Comparison of ENCODE assay signal across 8 cellular contexts in the genomic region with DNA sequence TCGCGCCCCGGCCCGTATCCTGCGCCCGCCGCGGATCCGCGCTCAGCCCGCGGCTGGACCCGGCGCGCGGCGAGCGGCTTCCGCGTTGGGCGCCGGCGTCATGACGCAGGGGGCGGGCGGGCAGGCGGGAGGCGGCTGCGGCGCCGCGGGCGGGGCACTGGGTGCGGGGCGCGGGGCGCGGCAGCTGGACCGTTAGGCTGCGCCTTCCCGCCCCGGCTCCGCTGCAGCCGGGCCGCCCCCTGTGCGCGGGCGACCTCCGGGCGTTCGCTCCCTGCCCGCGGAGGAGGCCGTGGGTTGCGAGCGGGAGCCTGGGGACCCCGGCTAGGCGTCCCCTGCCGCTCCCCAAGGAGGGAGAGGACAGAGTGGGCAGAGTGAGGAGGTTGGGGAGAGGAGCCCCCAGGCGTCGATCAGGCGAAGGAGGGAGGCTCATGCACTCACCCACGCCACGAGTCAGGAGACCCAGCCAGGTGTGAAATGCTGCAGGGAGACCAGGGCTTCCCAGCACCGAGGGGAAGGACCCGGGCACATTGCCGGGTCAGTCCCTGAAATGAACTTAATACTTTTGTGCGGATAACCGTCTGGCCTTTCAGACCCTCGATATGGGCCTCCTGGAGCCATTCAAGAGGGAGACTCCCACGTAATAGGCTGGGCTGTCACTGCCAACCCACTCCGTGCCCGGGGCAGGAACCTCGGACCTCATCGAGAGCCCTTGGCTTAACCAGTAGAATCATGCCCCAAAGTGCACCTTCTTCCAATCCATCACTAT. TPM values are rescaled to one million over a fixed set of nuclear protein-coding genes. Genes with fewer than 3 reads are reported as not detected.
DNase-seq lines count a peak whose midpoint lies in the region; ATAC-seq, FAIRE-seq and TF ChIP-seq lines count a peak whose summit lies in the region.

Gene PIP4K2A (minus strand): TSS at position 55 of the 766 bp plus-strand sequence. CDS start 252 bp downstream, outside the sequence.

- H2BK12ac ChIP-seq in H1 (ENCODE audit: low read depth, low read length), result no peak within 1 kb of the TSS
- peak within 1 kb of the TSS in 1 of 2 experiments; percentile 98 for H2BK12ac ChIP-seq in mesenchymal stem cell (ENCODE audit: low read length in 2 of 2)

- H3K79me2 ChIP-seq in H1 (ENCODE audit: control insufficient read depth in 1 of 2, insufficient read depth in 2 of 2, low read length in 2 of 2), result peaks cover 13 to 38% of the 10 kb centered on the region in 2 experiments; a peak in 3 of 4 replicates

- peaks cover 5 to 8% of the 10 kb centered on the region in 2 experiments for H4K20me1 ChIP-seq in H1 (replicated peaks in 1 of 2; ENCODE audit: control insufficient read depth in 1 of 2, insufficient read depth in 2 of 2, low read length in 2 of 2)

- 0 out of 2 replicates have a peak within 1 kb of the TSS, but pooled peaks have one; percentile 15 for H2BK20ac ChIP-seq in H1 (ENCODE audit: low read length)

- peak within 1 kb of the TSS; percentile 73 for H4K5ac ChIP-seq in H1 (ENCODE audit: insufficient read length, low read depth, low read length)

- H2BK120ac ChIP-seq in H1 (replicated peaks; ENCODE audit: low read depth, low read length) (no peak within 1 kb of the TSS), mesenchymal stem cell (ENCODE audit: low read depth, low read length) (peak within 1 kb of the TSS; percentile 97)

- TF ChIP-seq POLR2A in A549 (IDR thresholded peaks at IDR 0.05; ENCODE audit: low read length) (peak; percentile 81), GM18505 (IDR thresholded peaks at IDR 0.05; ENCODE audit: borderline replicate concordance, extremely low read depth, insufficient read depth, insufficient read length) (peak; percentile 84), H1 (IDR thresholded peaks at IDR 0.05; ENCODE audit: control extremely low read depth in 1 of 2, low read depth in 2 of 2, low read length in 2 of 2) (peak in 1 of 2 experiments; percentile 32; a peak in 1 of 3 replicates)

- H3K27me3 ChIP-seq in H1 (replicated peaks in 1 of 4; ENCODE audit: control insufficient read depth in 3 of 4, extremely low read depth in 1 of 4, insufficient read depth in 3 of 4, low read length in 3 of 4) (peaks cover 0 to 9% (median 7%) of the 10 kb centered on the region in 4 experiments; a peak in 5 of 7 replicates), mesenchymal stem cell (ENCODE audit: control insufficient read depth in 1 of 2, insufficient read depth in 1 of 2, low read length in 2 of 2) (no peaks in the 10 kb centered on the region)

- H3K4ac ChIP-seq in H1 (replicated peaks; ENCODE audit: insufficient read length, low read depth, low read length), result no peak within 1 kb of the TSS
- peak within 1 kb of the TSS; percentile 89 to 95 for H3K4ac ChIP-seq in mesenchymal stem cell (ENCODE audit: low read depth in 1 of 2, low read length in 2 of 2)

- CTCF ChIA-PET in A549 (lab: Yijun Ruan, JAX), result no interaction called here
- CTCF ChIA-PET in H1 (lab: Charles Lee; ENCODE audit: partially characterized antibody), result interaction anchor here (0.7 to 0.9 kb wide), 2 partner anchors 104 to 133 kb away, joined by 3 to 5 read pairs; no protein-coding TSS in a partner anchor

- H3K4me2 ChIP-seq in A549 (peak within 1 kb of the TSS; percentile 87), H1 (ENCODE audit: insufficient read depth in 1 of 2, low read depth in 2 of 2, low read length in 2 of 2) (peak within 1 kb of the TSS; percentile 91 to 94), mesenchymal stem cell (ENCODE audit: low read length, poor library complexity, severe bottlenecking) (peak within 1 kb of the TSS; percentile 78)

- ATAC-seq in A549 (peak; percentile 83 to 93), GM18505 (IDR thresholded peaks at IDR 0.05; ENCODE audit: unreplicated experiment) (peak; percentile 81), HG02943 (IDR thresholded peaks at IDR 0.05; ENCODE audit: low read depth, unreplicated experiment) (peak; percentile 80)

- H2BK5ac ChIP-seq in H1 (ENCODE audit: low read depth, low read length) (0 out of 2 replicates have a peak within 1 kb of the TSS, but pooled peaks have one; percentile 16), mesenchymal stem cell (ENCODE audit: low read depth, low read length, poor library complexity, severe bottlenecking) (peak within 1 kb of the TSS; percentile 40)

- H3K18ac ChIP-seq in H1 (ENCODE audit: extremely low read depth, low read length), result peak within 1 kb of the TSS; percentile 60; the same call in 1 of the 2 replicates
- H3K18ac ChIP-seq in mesenchymal stem cell (ENCODE audit: low read depth in 1 of 2, low read length in 2 of 2), result peak within 1 kb of the TSS; percentile 85 to 99

- H3K27ac ChIP-seq in A549 (peak within 1 kb of the TSS; percentile 84 to 98), H1 (ENCODE audit: low read depth, low read length) (no peak within 1 kb of the TSS; the same call in 1 of the 2 replicates), mesenchymal stem cell (ENCODE audit: low read length, poor library complexity, severe bottlenecking) (peak within 1 kb of the TSS; percentile 91)

- POLR2A ChIA-PET in A549 (lab: Yijun Ruan, JAX) (interaction anchor here (0.6 kb wide), 1 partner anchor 43 kb away, joined by 3 read pairs; no protein-coding TSS in a partner anchor), H1 (lab: Charles Lee; ENCODE audit: partially characterized antibody) (interaction anchor here (1.1 kb wide), 1 partner anchor 10 kb away, joined by 4 read pairs; no protein-coding TSS in a partner anchor)

- H3K23me2 ChIP-seq in H1 (ENCODE audit: low read depth, low read length), result peaks cover 11% of the 10 kb centered on the region; the same call in 1 of the 2 replicates

- H3K9ac ChIP-seq in H1 (replicated peaks in 1 of 4; ENCODE audit: extremely low read depth in 1 of 4, low read depth in 3 of 4, low read length in 3 of 4) (peak within 1 kb of the TSS; percentile 2 to 74 (median 58); a peak in 5 of 7 replicates), mesenchymal stem cell (ENCODE audit: low read length) (peak within 1 kb of the TSS; percentile 93)

- H4K91ac ChIP-seq in H1 (replicated peaks; ENCODE audit: insufficient read length, low read length) (peak within 1 kb of the TSS; percentile 70), mesenchymal stem cell (ENCODE audit: low read length) (peak within 1 kb of the TSS; percentile 94)

- H3K56ac ChIP-seq in H1 (replicated peaks; ENCODE audit: insufficient read length, low read depth, low read length), result peak within 1 kb of the TSS; percentile 37

- TF ChIP-seq CTCF in A549 (IDR thresholded peaks at IDR 0.05) (no peak), H1 (IDR thresholded peaks at IDR 0.05; ENCODE audit: control extremely low read depth in 1 of 3, insufficient read depth in 1 of 3, low read depth in 1 of 3, low read length in 3 of 3) (no peak)

- H3K4me1 ChIP-seq in A549, result peaks cover 17% of the 10 kb centered on the region; the same call in 2 of the 3 replicates
- H3K4me1 ChIP-seq in H1 (replicated peaks in 1 of 4; ENCODE audit: control insufficient read depth in 3 of 4, insufficient read depth in 4 of 4, low read length in 3 of 4), result peaks cover 0 to 9% (median 2%) of the 10 kb centered on the region in 4 experiments; a peak in 3 of 7 replicates
- H3K4me1 ChIP-seq in mesenchymal stem cell (ENCODE audit: control insufficient read depth, insufficient read depth, low read depth, low read length), result peaks cover 9% of the 10 kb centered on the region

- DNase-seq in A549 (ENCODE audit: low read depth in 1 of 2, low spot score in 1 of 2) (peak; percentile 59 to 65), NCI-H526 treated with DMSO at 0.1 percent for 48 hours (lab: John Stamatoyannopoulos, UW) (peak; percentile 16), H1 (ENCODE audit: low read depth in 1 of 2, low spot score in 2 of 2) (peak in 1 of 2 experiments; percentile 68), mesenchymal stem cell (peak; percentile 71)
- peak; percentile 41 to 53 for DNase-seq in activated CD8-positive, alpha-beta memory T cell treated with anti-CD3 and anti-CD28 coated beads for 4 hours (ENCODE audit: low read depth in 2 of 2)
- DNase-seq in stimulated activated CD8-positive, alpha-beta memory T cell treated with anti-CD3 and anti-CD28 coated beads, Interleukin-12 subunit alpha, Interleukin-12 subunit beta, amount 100 ng/mL, for 1 hour (ENCODE audit: low read depth), result peak; percentile 54

- H2AFZ ChIP-seq in H1 (ENCODE audit: low read length), result peak within 1 kb of the TSS; percentile 93
- H2AFZ ChIP-seq in mesenchymal stem cell (ENCODE audit: low read depth, low read length), result peak within 1 kb of the TSS; percentile 94

- H3K14ac ChIP-seq in H1 (ENCODE audit: insufficient read length) (no peak within 1 kb of the TSS), mesenchymal stem cell (ENCODE audit: low read length in 2 of 2) (peak within 1 kb of the TSS in 1 of 2 experiments; percentile 99)

- H3K79me1 ChIP-seq in H1 (ENCODE audit: low read depth, low read length), result peaks cover 4% of the 10 kb centered on the region
- peaks cover 4% of the 10 kb centered on the region for H3K79me1 ChIP-seq in mesenchymal stem cell (replicated peaks; ENCODE audit: low read length, poor library complexity, severe bottlenecking)

- TF ChIP-seq RAD21 in A549 (conservative IDR thresholded peaks at IDR 0.05 in 1 of 2, IDR thresholded peaks at IDR 0.05 in 1 of 2) (no peak; a peak in 1 of 5 replicates), H1 (IDR thresholded peaks at IDR 0.05 in 1 of 2, conservative IDR thresholded peaks at IDR 0.05 in 1 of 2; ENCODE audit: low read depth in 2 of 2, low read length in 2 of 2) (0 out of 4 replicates have a peak, but pooled peaks of 1 of the 2 experiments have one; percentile 0)

- H3K9me3 ChIP-seq in A549, result no peaks in the 10 kb centered on the region
- no peaks in the 10 kb centered on the region for H3K9me3 ChIP-seq in H1 (ENCODE audit: insufficient read depth in 2 of 2, low read depth in 1 of 2, low read length in 1 of 2)
- no peaks in the 10 kb centered on the region for H3K9me3 ChIP-seq in mesenchymal stem cell (ENCODE audit: control insufficient read depth, low read length)

- H2AK5ac ChIP-seq in H1 (ENCODE audit: low read depth, low read length), result no peak within 1 kb of the TSS
- H2AK5ac ChIP-seq in mesenchymal stem cell (ENCODE audit: low read length, severe bottlenecking), result no peak within 1 kb of the TSS

- H2BK15ac ChIP-seq in H1 (ENCODE audit: low read length), result peak within 1 kb of the TSS; percentile 34; the same call in 1 of the 2 replicates
- peak within 1 kb of the TSS; percentile 82 for H2BK15ac ChIP-seq in mesenchymal stem cell (ENCODE audit: low read depth, poor library complexity, severe bottlenecking)

- H3K4me3 ChIP-seq in A549 (peak within 1 kb of the TSS; percentile 90), H1 (ENCODE audit: extremely low read depth in 1 of 4, insufficient read depth in 2 of 4, low read depth in 3 of 4, low read length in 4 of 4) (peak within 1 kb of the TSS; percentile 52 to 89 (median 85)), mesenchymal stem cell (ENCODE audit: insufficient read depth in 1 of 2, low read depth in 1 of 2, low read length in 2 of 2) (peak within 1 kb of the TSS; percentile 84 to 91)

- H3K23ac ChIP-seq in H1 (ENCODE audit: insufficient read length) (no peak within 1 kb of the TSS), mesenchymal stem cell (ENCODE audit: low read length in 2 of 2) (peak within 1 kb of the TSS in 1 of 2 experiments; percentile 98)

- FAIRE-seq in A549 (lab: Jason Lieb, UNC) (no peak), H1 (lab: Jason Lieb, UNC) (no peak)

- H3K36me3 ChIP-seq in H1 (ENCODE audit: control insufficient read depth in 2 of 4, insufficient read depth in 4 of 4, low read length in 3 of 4) (no peaks in the 10 kb centered on the region), mesenchymal stem cell (ENCODE audit: control insufficient read depth in 1 of 2, insufficient read depth in 2 of 2, low read depth in 1 of 2, low read length in 2 of 2) (no peaks in the 10 kb centered on the region)

- TF ChIP-seq EP300 in A549 (IDR thresholded peaks at IDR 0.05) (no peak), H1 (IDR thresholded peaks at IDR 0.05; ENCODE audit: borderline replicate concordance in 1 of 2, low read depth in 2 of 2, low read length in 2 of 2) (no peak)

- H4K8ac ChIP-seq in H1 (ENCODE audit: extremely low read depth, insufficient read depth, low read length) (peak within 1 kb of the TSS; percentile 76; the same call in 1 of the 2 replicates), mesenchymal stem cell (ENCODE audit: low read length) (peak within 1 kb of the TSS; percentile 97)

- 47% methylated on average over 13 of the region's 75 CpGs for WGBS in A549 (ENCODE audit: missing lambda C conversion rate)
- WGBS in H1 (ENCODE audit: extremely low coverage in 1 of 2, insufficient coverage in 1 of 2, insufficient read length in 1 of 2, insufficient replicate concordance in 2 of 2, low coverage in 1 of 2, low lambda C conversion rate in 2 of 2, missing lambda C conversion rate in 1 of 2), 2 experiments, result 43% methylated on average over 19 of the region's 75 CpGs; no CpG with 5 or more reads in 1 of the 2 experiments
- WGBS in mesenchymal stem cell, result 17% methylated on average over 44 of the region's 75 CpGs

RNA-seq across cellular contexts. Expression of gene PIP4K2A, which starts in this region (rescaled TPM):
- 21.6 and 24.0 TPM in 2 replicates for polyA plus RNA-seq in A549 (2011; rRNA removed)
- polyA plus RNA-seq in A549 (2012; cell fraction: cytosol; rRNA removed), result 5.5 and 6.2 TPM in 2 replicates
- polyA plus RNA-seq in A549 (2012; cell fraction: nucleus; rRNA removed), result 1.8 and 3.8 TPM in 2 replicates
- 18.4 to 23.1 TPM (median 20.4 TPM) in 3 replicates for polyA plus RNA-seq in A549 (2017; fragmentation: RNase III; extraction: RNeasy Plus Mini Kit Qiagen cat#74134 plus additional on column Dnase treatment)
- polyA minus RNA-seq in A549 (2011; rRNA and poly(A)+ RNA removed), result 18.1 and 18.7 TPM in 2 replicates
- 57.1 and 60.9 TPM in 2 replicates for total RNA-seq in H1 (2021; fragmentation: NEBNext Ultra II Directional; extraction: Animal tissue kit (Norgen Biotek cat#: 25700))
- 11.3 and 19.0 TPM in 2 replicates for polyA plus RNA-seq in H1 (2011; rRNA removed)
- 15.7 TPM for polyA plus RNA-seq in H1 (2011; cell fraction: cytosol; rRNA removed)
- polyA plus RNA-seq in H1 (2011; cell fraction: nucleus; rRNA removed), result 6.1 TPM
- 23.3 to 36.7 TPM (median 27.5 TPM) in 4 replicates for polyA plus RNA-seq in H1 (2012, experiment 1 of 2)
- 13.8 TPM for polyA plus RNA-seq in H1 (2012, experiment 2 of 2)
- polyA plus RNA-seq in H1 (2013, experiment 1 of 2), result 19.9 TPM
- polyA plus RNA-seq in H1 (2013, experiment 2 of 2), result 21.7 TPM
- 28.9 and 34.6 TPM in 2 replicates for polyA minus RNA-seq in H1 (2011; rRNA and poly(A)+ RNA removed)
- polyA minus RNA-seq in H1 (2011; cell fraction: cytosol; rRNA and poly(A)+ RNA removed), result 22.9 TPM
- polyA minus RNA-seq in H1 (2011; cell fraction: nucleus; rRNA and poly(A)+ RNA removed), result 29.0 TPM
- polyA plus RNA-seq in mesenchymal stem cell (2013, experiment 1 of 2), result 53.7 TPM
- 51.9 TPM for polyA plus RNA-seq in mesenchymal stem cell (2013, experiment 2 of 2)

Comparison
In these comparisons a context has a peak if more than half of its experiments do, and no peak if none do; other contexts are left out.
1. Of the 18 proteins assayed by ChIP-seq in both H1 and A549: peak only in H1: KDM1A; only in A549: JUN and PHF8; in both: E2F6 and MAX; in neither: 11; mixed calls (peak in some experiments, not most) for 2.